20 cellular contexts compared by ENCODE assay signal in genomic region chr13:26989261-26990007, GRCh38.
"Had no signal": no experiment of that assay in that cellular context is flagged by ENCODE, and none has a peak within 500 bp of the region (broad histone marks: within the 10 kb centered on the region; RNA-seq: fewer than 3 reads in every experiment).

No MANE protein-coding gene starts in this region.

- H3K4me1 Mint-ChIP-seq: neural progenitor cell had no signal

- ATAC-seq: left ventricle myocardium superior; naive thymus-derived CD8-positive, alpha-beta T cell; right cardiac atrium; stimulated activated naive CD8-positive, alpha-beta T cell treated with anti-CD3 and anti-CD28 coated beads, Interleukin-15, Interleukin-2, amounts not matched to agents 100 U/mL and 50 U/mL, for 24 hours had no signal

- H3K27ac ChIP-seq: neural progenitor cell, upper lobe of left lung, VCaP had no signal

- H3K36me3 Mint-ChIP-seq: activated naive CD8-positive, alpha-beta T cell; naive thymus-derived CD8-positive, alpha-beta T cell; neural progenitor cell had no signal

- H3K9me3 Mint-ChIP-seq: naive thymus-derived CD8-positive, alpha-beta T cell; neural progenitor cell had no signal

- H3K4me3 ChIP-seq: neural progenitor cell, upper lobe of left lung had no signal

- H3K4me1 ChIP-seq: neural progenitor cell had no signal

- H3K36me3 ChIP-seq: neural progenitor cell, upper lobe of left lung had no signal

- DNase-seq: activated CD4-positive, alpha-beta T cell treated with anti-CD3 and anti-CD28 coated beads for 4 hours; activated CD4-positive, alpha-beta T cell treated with anti-CD3 and anti-CD28 coated beads, Interleukin-2, amount 50 U/mL, for 4 hours; activated effector memory CD4-positive, alpha-beta T cell treated with Interleukin-2 at 50 U/mL for 16 hours; activated naive CD4-positive, alpha-beta T cell treated with Interleukin-2 at 50 U/mL for 16 hours; activated T-cell treated with anti-CD3 and anti-CD28 coated beads for 4 hours; anterior cingulate cortex; dermis blood vessel endothelial cell; effector CD4-positive, alpha-beta T cell; left ventricle myocardium superior; mammary epithelial cell; midbrain; naive thymus-derived CD8-positive, alpha-beta T cell; right cardiac atrium; stimulated activated CD4-positive, alpha-beta T cell treated with anti-CD3 and anti-CD28 coated beads, Interleukin-2, amount 100 ng/mL, for 48 hours; stimulated activated naive CD8-positive, alpha-beta T cell treated with anti-CD3 and anti-CD28 coated beads, Interleukin-15, Interleukin-2, amounts not matched to agents 100 U/mL and 50 U/mL, for 24 hours; T-helper 1 cell had no signal

- H3K27me3 ChIP-seq: neural progenitor cell, upper lobe of left lung had no signal

- H3K4me3 Mint-ChIP-seq: activated naive CD8-positive, alpha-beta T cell; naive thymus-derived CD8-positive, alpha-beta T cell; neural progenitor cell had no signal

- H3K27ac Mint-ChIP-seq: activated naive CD8-positive, alpha-beta T cell; neural progenitor cell had no signal

- H3K9me3 ChIP-seq: upper lobe of left lung had no signal
